In genomic region chr1:18161690-18162089, GRCh38 we compare ENCODE assay signal across 24 cellular contexts. TPM values are rescaled to one million over a fixed set of nuclear protein-coding genes. Genes with fewer than 3 reads are reported as not detected.
"Had no signal": no experiment of that assay in that cellular context is flagged by ENCODE, and none has a peak within 500 bp of the region (broad histone marks: within the 10 kb centered on the region; RNA-seq: fewer than 3 reads in every experiment).

No MANE protein-coding gene starts in this region.

- ATAC-seq: heart left ventricle; left lobe of liver; naive thymus-derived CD8-positive, alpha-beta T cell had no signal

- H3K27me3 ChIP-seq: colonic mucosa, neutrophil, right atrium auricular region, thyroid gland, upper lobe of left lung, uterus had no signal

- H3K9me3 ChIP-seq: colonic mucosa, heart left ventricle, mucosa of descending colon, neutrophil, right atrium auricular region, stomach, thyroid gland, upper lobe of left lung, uterus had no signal

- H3K36me3 Mint-ChIP-seq: naive thymus-derived CD8-positive, alpha-beta T cell had no signal

- H3K36me3 ChIP-seq: colonic mucosa, heart left ventricle, neutrophil, right atrium auricular region, stomach, thyroid gland, upper lobe of left lung, uterus had no signal

- H3K4me3 Mint-ChIP-seq: endodermal cell; naive thymus-derived CD8-positive, alpha-beta T cell had no signal

- FAIRE-seq: frontal cortex, small intestine had no signal

- H3K4me3 ChIP-seq: colonic mucosa, heart left ventricle, mucosa of descending colon, right atrium auricular region, stomach, thyroid gland, upper lobe of left lung, uterus had no signal

- H3K27ac Mint-ChIP-seq: endodermal cell; naive thymus-derived CD8-positive, alpha-beta T cell had no signal

- H3K4me1 Mint-ChIP-seq: endodermal cell; naive thymus-derived CD8-positive, alpha-beta T cell had no signal

- H3K9me3 Mint-ChIP-seq: endodermal cell; naive thymus-derived CD8-positive, alpha-beta T cell had no signal

- DNase-seq: colonic mucosa; effector CD4-positive, alpha-beta T cell; endodermal cell; heart left ventricle; hippocampal formation; mammary epithelial cell; mucosa of descending colon; naive thymus-derived CD8-positive, alpha-beta T cell; small intestine; stimulated activated CD4-positive, alpha-beta T cell treated with anti-CD3 and anti-CD28 coated beads, Interleukin-12 subunit alpha, Interleukin-12 subunit beta, amount 100 ng/mL, for 4 hours; stimulated activated naive CD4-positive, alpha-beta T cell; stomach; thyroid gland; upper lobe of left lung; uterus had no signal

- H3K4me1 ChIP-seq: colonic mucosa, right atrium auricular region, thyroid gland, upper lobe of left lung, uterus had no signal

- H3K27ac ChIP-seq: colonic mucosa, neutrophil, right atrium auricular region, thyroid gland, uterus had no signal

RNA-seq across cellular contexts. Expression of gene IGSF21, which starts 54.1 kb away (rescaled TPM):
- total RNA-seq: dermis microvascular lymphatic vessel endothelial cell; fibroblast of lung; glomerular endothelial cell; kidney epithelial cell; mammary epithelial cell; naive thymus-derived CD8-positive, alpha-beta T cell; osteoblast had no signal
- polyA plus RNA-seq: fibroblast of lung; mammary epithelial cell; naive thymus-derived CD8-positive, alpha-beta T cell had no signal
